ENCODE assay signal across 9 cellular contexts in the genomic region with DNA sequence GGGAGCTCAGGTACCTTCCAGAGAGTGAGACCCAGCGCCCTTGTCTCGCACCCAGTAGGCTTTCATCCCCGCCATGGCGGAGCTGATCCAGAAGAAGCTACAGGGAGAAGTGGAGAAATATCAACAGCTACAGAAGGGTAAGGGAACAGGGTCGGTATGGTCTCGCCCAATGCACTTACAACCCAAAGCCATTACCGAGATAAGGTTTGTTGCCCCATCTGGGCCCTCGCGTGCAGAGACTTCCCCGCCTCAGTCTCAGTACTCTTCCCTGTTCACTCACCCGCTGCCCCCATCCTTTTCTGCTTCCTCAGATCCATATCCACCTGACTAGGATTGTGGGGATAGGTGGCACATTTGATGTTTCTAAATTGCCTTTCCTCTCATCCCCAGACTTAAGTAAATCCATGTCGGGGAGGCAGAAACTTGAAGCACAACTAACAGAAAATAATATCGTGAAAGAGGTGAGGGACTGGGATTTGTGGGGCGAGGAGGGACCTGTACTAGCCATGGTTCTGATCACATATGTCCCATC. TPM values are rescaled to one million over a fixed set of nuclear protein-coding genes. Genes with fewer than 3 reads are reported as not detected.
DNase-seq lines count a peak whose midpoint lies in the region; ATAC-seq, FAIRE-seq and TF ChIP-seq lines count a peak whose summit lies in the region.
"Had no signal": no experiment of that assay in that cellular context is flagged by ENCODE, and none has a peak within 500 bp of the region (broad histone marks: within the 10 kb centered on the region; RNA-seq: fewer than 3 reads in every experiment).

No MANE protein-coding gene starts in this region.

- no peaks in the 10 kb centered on the region for H3K4me1 ChIP-seq in HUES48 (ENCODE audit: control insufficient read depth, insufficient read depth, low read length)
- H3K4me1 ChIP-seq in mucosa of rectum (ENCODE audit: control insufficient read depth in 2 of 2, insufficient read depth in 2 of 2, low read length in 2 of 2), result peaks cover 18 to 19% of the 10 kb centered on the region in 2 donors

- FAIRE-seq in bronchial epithelial cell (lab: Jason Lieb, UNC), result no peak
- FAIRE-seq: TTC549 had no signal

- H3K27me3 ChIP-seq in HUES48 (ENCODE audit: control insufficient read depth, insufficient read depth, low read length) (no peaks in the 10 kb centered on the region), bronchial epithelial cell (ENCODE audit: control insufficient read depth, insufficient read depth, low read length) (no peaks in the 10 kb centered on the region), mucosa of rectum (ENCODE audit: control insufficient read depth in 2 of 2, insufficient read depth in 2 of 2, low read length in 2 of 2) (no peaks in the 10 kb centered on the region)

- H3K9ac ChIP-seq in HUES48 (ENCODE audit: low read depth, low read length) (peak overlapping the region; percentile 68), mucosa of rectum (ENCODE audit: low read depth in 1 of 2, low read length in 2 of 2) (peak overlapping the region; percentile 66 to 90)

- peak overlapping the region; percentile 21 for H3K27ac ChIP-seq in HUES48 (ENCODE audit: low read depth, low read length)
- H3K27ac ChIP-seq in mucosa of rectum (ENCODE audit: low read depth in 2 of 2, low read length in 2 of 2), result peak overlapping the region; percentile 50 to 82

- peak overlapping the region; percentile 98 for H3K4me3 ChIP-seq in HUES48 (ENCODE audit: low read depth, low read length)
- H3K4me3 ChIP-seq in bronchial epithelial cell (ENCODE audit: low read depth, low read length), result peak overlapping the region; percentile 80
- H3K4me3 ChIP-seq in mucosa of rectum (ENCODE audit: low read length in 2 of 2), result peak overlapping the region; percentile 85 to 99

- DNase-seq in bronchial epithelial cell (ENCODE audit: low read depth) (no peak), NCI-H446 (lab: John Stamatoyannopoulos, UW) (no peak), amygdala (lab: John Stamatoyannopoulos, UW) (no peak), globus pallidus (ENCODE audit: low spot score) (no peak)

- ATAC-seq in GM18867 (IDR thresholded peaks at IDR 0.05; ENCODE audit: unreplicated experiment), result peak; percentile 1
- no peak for ATAC-seq in GM18517 (IDR thresholded peaks at IDR 0.05; ENCODE audit: unreplicated experiment)

- TF ChIP-seq CTCF in bronchial epithelial cell (IDR thresholded peaks at IDR 0.05; ENCODE audit: insufficient read depth, low read length, severe bottlenecking), result no peak

- H3K36me3 ChIP-seq in HUES48 (ENCODE audit: control insufficient read depth, insufficient read depth, low read length) (peaks cover 69% of the 10 kb centered on the region), bronchial epithelial cell (ENCODE audit: control insufficient read depth, insufficient read depth, low read length) (peaks cover 24% of the 10 kb centered on the region), mucosa of rectum (ENCODE audit: control insufficient read depth in 2 of 2, insufficient read depth in 2 of 2, low read length in 2 of 2) (peaks cover 28 to 42% of the 10 kb centered on the region in 2 donors)

- H3K9me3 ChIP-seq in HUES48 (ENCODE audit: control insufficient read depth, insufficient read depth, low read length) (no peaks in the 10 kb centered on the region), mucosa of rectum (ENCODE audit: control insufficient read depth in 2 of 2, low read length in 2 of 2) (no peaks in the 10 kb centered on the region)

RNA-seq across cellular contexts. Expression of a gene that starts 0.4 kb away (rescaled TPM):
- 61.7 and 64.5 TPM in 2 replicates for total RNA-seq in bronchial epithelial cell

RNA-seq across cellular contexts. Expression of a gene that starts 0.8 kb away (rescaled TPM):
- 59.5 and 132 TPM in 2 replicates for total RNA-seq in bronchial epithelial cell

RNA-seq across cellular contexts. Expression of a gene that starts 8.9 kb away (rescaled TPM):
- total RNA-seq in bronchial epithelial cell, result 22.6 and 27.7 TPM in 2 replicates

RNA-seq across cellular contexts. Expression of a gene that starts 12.9 kb away (rescaled TPM):
- 3.9 and 16.9 TPM in 2 replicates for total RNA-seq in bronchial epithelial cell

RNA-seq across cellular contexts. Expression of a gene that starts 18.0 kb away (rescaled TPM):
- 9,289 and 12,112 TPM in 2 replicates for total RNA-seq in bronchial epithelial cell
